In genomic region chr3:100970537-100970936, GRCh38 we compare ENCODE assay signal across 14 cellular contexts. TPM values are rescaled to one million over a fixed set of nuclear protein-coding genes. Genes with fewer than 3 reads are reported as not detected.
"Had no signal": no experiment of that assay in that cellular context is flagged by ENCODE, and none has a peak within 500 bp of the region (broad histone marks: within the 10 kb centered on the region; RNA-seq: fewer than 3 reads in every experiment).

No MANE protein-coding gene starts in this region.

- H3K9me3 ChIP-seq: esophagus squamous epithelium, left ventricle myocardium inferior, ovary had no signal

- H3K36me3 ChIP-seq: esophagus squamous epithelium, left ventricle myocardium inferior, ovary had no signal

- H3K4me3 ChIP-seq: esophagus squamous epithelium, left ventricle myocardium inferior, ovary had no signal

- DNase-seq: effector memory CD8-positive, alpha-beta T cell; esophagus squamous epithelium; foreskin fibroblast; immature natural killer cell; left ventricle myocardium inferior; natural killer cell; ovary; right cardiac atrium; stimulated activated CD4-positive, alpha-beta T cell treated with anti-CD3 and anti-CD28 coated beads, Interleukin-4, amount 100 ng/mL, for 1 hour; stimulated activated CD8-positive, alpha-beta memory T cell treated with anti-CD3 and anti-CD28 coated beads, Interleukin-4, amount 100 ng/mL, for 48 hours; stimulated activated naive CD8-positive, alpha-beta T cell treated with anti-CD3 and anti-CD28 coated beads, Interleukin-15, amount 100 ng/mL, for 72 hours had no signal

- H3K27ac ChIP-seq: epithelial cell of prostate, esophagus squamous epithelium, ovary had no signal

- ATAC-seq: effector memory CD8-positive, alpha-beta T cell; natural killer cell; right cardiac atrium; stimulated activated effector memory CD8-positive, alpha-beta T cell treated with anti-CD3 and anti-CD28 coated beads, Interleukin-12 subunit alpha, Interleukin-12 subunit beta, amount 100 ng/mL, for 72 hours; stimulated activated naive CD8-positive, alpha-beta T cell treated with anti-CD3 and anti-CD28 coated beads, Interleukin-15, amount 100 ng/mL, for 72 hours had no signal

- H3K4me1 ChIP-seq: left ventricle myocardium inferior had no signal

- H3K27me3 ChIP-seq: esophagus squamous epithelium, ovary had no signal

RNA-seq across cellular contexts. Expression of gene ABI3BP, which starts 22.7 kb away (rescaled TPM):
- total RNA-seq: natural killer cell, neural crest cell had no signal
